Comparison of ENCODE assay signal across 24 cellular contexts in genomic region chr14:65500075-65500474, GRCh38.
"Had no signal": no experiment of that assay in that cellular context is flagged by ENCODE, and none has a peak within 500 bp of the region (broad histone marks: within the 10 kb centered on the region; RNA-seq: fewer than 3 reads in every experiment).

No MANE protein-coding gene starts in this region.

- ATAC-seq: activated T-cell treated with anti-CD3 and anti-CD28 coated beads, Interleukin-2, amount 50 U/mL, for 72 hours; Panc1; Right ventricle myocardium inferior; WTC11 had no signal

- DNase-seq: activated CD4-positive, alpha-beta memory T cell treated with anti-CD3 and anti-CD28 coated beads for 36 hours; activated CD4-positive, alpha-beta T cell treated with anti-CD3 and anti-CD28 coated beads for 48 hours; activated CD4-positive, CD25-positive, alpha-beta regulatory T cell treated with anti-CD3 and anti-CD28 coated beads, Interleukin-2, amount 50 U/mL, for 72 hours; activated CD8-positive, alpha-beta memory T cell treated with anti-CD3 and anti-CD28 coated beads for 24 hours; activated naive CD4-positive, alpha-beta T cell treated with anti-CD3 and anti-CD28 coated beads, Interleukin-2, amount 50 U/mL, for 16 hours; activated naive CD8-positive, alpha-beta T cell treated with anti-CD3 and anti-CD28 coated beads, Interleukin-2, amount 10 ng/mL, durations not matched to agents 7 days and 5 days; activated T-cell treated with anti-CD3 and anti-CD28 coated beads, Interleukin-2, amount 50 U/mL, for 72 hours; adrenal gland; anterior cingulate cortex; caudate nucleus; NCI-H1092; NCI-H1417; NCI-H1930; NCI-H2171; NCI-H226; NCI-H526; NCI-H82; RPMI8226 had no signal

- H3K4me1 Mint-ChIP-seq: WTC11 had no signal

- H3K27me3 ChIP-seq: adrenal gland, breast epithelium had no signal

- H3K36me3 ChIP-seq: adrenal gland, breast epithelium had no signal

- H3K27me3 Mint-ChIP-seq: activated CD4-positive, alpha-beta memory T cell treated with anti-CD3 and anti-CD28 coated beads for 36 hours; activated naive CD8-positive, alpha-beta T cell treated with anti-CD3 and anti-CD28 coated beads, Interleukin-2, amount 10 ng/mL, durations not matched to agents 7 days and 5 days had no signal

- H3K4me3 ChIP-seq: adrenal gland, breast epithelium, SK-N-MC had no signal

- H3K4me3 Mint-ChIP-seq: activated CD4-positive, alpha-beta memory T cell treated with anti-CD3 and anti-CD28 coated beads for 36 hours; activated naive CD8-positive, alpha-beta T cell treated with anti-CD3 and anti-CD28 coated beads, Interleukin-2, amount 10 ng/mL, durations not matched to agents 7 days and 5 days; activated T-cell treated with anti-CD3 and anti-CD28 coated beads, Interleukin-2, amount 50 U/mL, for 72 hours; WTC11 had no signal

- H3K9me3 ChIP-seq: adrenal gland, breast epithelium had no signal

- H3K27ac ChIP-seq: adrenal gland, breast epithelium, KMS-11, SK-N-MC had no signal

- H3K27ac Mint-ChIP-seq: activated CD4-positive, alpha-beta memory T cell treated with anti-CD3 and anti-CD28 coated beads for 36 hours; activated naive CD8-positive, alpha-beta T cell treated with anti-CD3 and anti-CD28 coated beads, Interleukin-2, amount 10 ng/mL, durations not matched to agents 7 days and 5 days; activated T-cell treated with anti-CD3 and anti-CD28 coated beads, Interleukin-2, amount 50 U/mL, for 72 hours; WTC11 had no signal
